Comparison of ENCODE assay signal across 1 cellular context in genomic region chr6:119078449-119079287, GRCh38.
A peak's percentile ranks its signal among the peaks of the same experiment; 100 is the strongest.
TF ChIP-seq lines count a peak whose summit lies in the region.

Gene FAM184A (minus strand): TSS chr6:119078664. CDS start chr6:119078299, 365 bp downstream.

TF ChIP-seq in K562, 482 proteins besides CTCF, POLR2A, EP300 and RAD21 (continued from another document and continues in another):
- TF ChIP-seq RERE (CRISPR knock-in tag; IDR thresholded peaks at IDR 0.05; ENCODE audit: borderline replicate concordance) (no peak), HMGXB4 (CRISPR knock-in tag; IDR thresholded peaks at IDR 0.05) (peak; percentile 78; the same call in 1 of the 2 replicates), E2F3 (CRISPR knock-in tag; IDR thresholded peaks at IDR 0.05) (peak; percentile 37; the same call in 1 of the 2 replicates), CBFA2T2 (conservative IDR thresholded peaks at IDR 0.05) (no peak), SREBF2 (CRISPR knock-in tag; IDR thresholded peaks at IDR 0.05) (no peak), CHAMP1 (IDR thresholded peaks at IDR 0.05) (0 out of 2 replicates have a peak, but pooled peaks have one; percentile 37), TARDBP (IDR thresholded peaks at IDR 0.05) (no peak), MTA3 (IDR thresholded peaks at IDR 0.05; ENCODE audit: borderline replicate concordance) (peak; percentile 62; the same call in 1 of the 2 replicates), ZBTB33 (CRISPR knock-in tag; IDR thresholded peaks at IDR 0.05) (peak; percentile 80), MEF2A (IDR thresholded peaks at IDR 0.05; ENCODE audit: control insufficient read depth, low read depth, low read length) (no peak), CLOCK (CRISPR knock-in tag; IDR thresholded peaks at IDR 0.05; ENCODE audit: borderline replicate concordance) (no peak), NFXL1 (CRISPR knock-in tag; IDR thresholded peaks at IDR 0.05) (no peak), CHD7 (IDR thresholded peaks at IDR 0.05; ENCODE audit: low read depth, low read length) (no peak), ZMIZ1 (IDR thresholded peaks at IDR 0.05; ENCODE audit: low read depth in 2 of 2, low read length in 2 of 2) (no peak)
